Comparison of ENCODE assay signal across 21 cellular contexts in the genomic region with DNA sequence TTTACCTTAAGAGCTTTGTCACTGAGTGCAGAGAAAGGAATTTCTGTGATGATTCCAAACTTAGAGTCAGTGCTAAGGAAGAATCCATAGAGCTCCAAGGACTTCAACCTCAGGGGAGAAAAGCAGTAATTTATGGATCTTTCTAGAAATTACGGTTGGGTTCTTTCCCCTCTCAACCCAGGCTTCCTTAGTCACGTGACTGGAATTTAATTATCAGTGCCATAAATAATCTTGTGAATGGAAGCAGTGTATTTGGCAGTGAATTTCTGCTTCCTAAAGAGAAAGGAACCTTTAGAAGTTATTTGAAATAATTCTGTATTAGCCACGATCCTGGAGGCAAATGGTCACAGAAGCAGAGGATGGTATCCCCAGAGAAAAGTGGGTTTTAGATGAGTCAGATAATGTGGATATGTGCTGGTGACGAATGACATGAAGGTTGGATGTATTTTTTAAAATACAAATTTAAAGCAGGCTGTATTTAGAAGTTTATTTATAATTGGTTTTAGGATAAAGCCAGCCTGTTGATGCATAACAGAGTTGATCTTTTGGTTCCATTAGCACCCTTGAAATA.
DNase-seq lines count a peak whose midpoint lies in the region; ATAC-seq lines count a peak whose summit lies in the region.
"Had no signal": no experiment of that assay in that cellular context is flagged by ENCODE, and none has a peak within 500 bp of the region (broad histone marks: within the 10 kb centered on the region; RNA-seq: fewer than 3 reads in every experiment).

No MANE protein-coding gene starts in this region.

- no peak overlapping the region for H3K27ac ChIP-seq in BLaER1 treated with 17β-estradiol and CSF1 and Interleukin-3, amounts not matched to agents 10 nM and 100 nM
- peak overlapping the region; percentile 27 for H3K27ac ChIP-seq in layer of hippocampus (ENCODE audit: low read depth, low read length)
- peak overlapping the region; percentile 26 for H3K27ac ChIP-seq in subcutaneous abdominal adipose tissue (ENCODE audit: low read depth, low read length)
- H3K27ac ChIP-seq: lower lobe of right lung had no signal

- H3K4me1 ChIP-seq in BLaER1 treated with 17β-estradiol and CSF1 and Interleukin-3, amounts not matched to agents 10 nM and 100 nM = peaks cover 0 to 26% (median 13%) of the 10 kb centered on the region in 10 experiments; a peak in 13 of 20 replicates
- peaks cover 38% of the 10 kb centered on the region for H3K4me1 ChIP-seq in adipocyte (ENCODE audit: control insufficient read depth, insufficient read depth, low read length)
- H3K4me1 ChIP-seq in subcutaneous abdominal adipose tissue (ENCODE audit: control insufficient read depth in 5 of 5, insufficient read depth in 5 of 5, low read length in 5 of 5) = peaks cover 0 to 39% (median 36%) of the 10 kb centered on the region in 5 donors

- 0 out of 22 replicates have a peak, but pooled peaks cover 0 to 5% (median 0%) of the 10 kb centered on the region in 11 experiments for H4K20me1 ChIP-seq in BLaER1 treated with 17β-estradiol and CSF1 and Interleukin-3, amounts not matched to agents 10 nM and 100 nM

- H3K27me3 ChIP-seq in BLaER1 treated with 17β-estradiol and CSF1 and Interleukin-3, amounts not matched to agents 10 nM and 100 nM = peaks cover 0 to 59% (median 0%) of the 10 kb centered on the region in 11 experiments; a peak in 7 of 22 replicates
- H3K27me3 ChIP-seq in adipocyte (replicated peaks; ENCODE audit: control insufficient read depth, insufficient read depth, low read length) (no peaks in the 10 kb centered on the region), layer of hippocampus (ENCODE audit: control insufficient read depth, insufficient read depth, low read length) (no peaks in the 10 kb centered on the region), subcutaneous abdominal adipose tissue (ENCODE audit: control insufficient read depth in 5 of 5, insufficient read depth in 4 of 5, low read length in 5 of 5) (no peaks in the 10 kb centered on the region)

- no peaks in the 10 kb centered on the region for H3K9me3 ChIP-seq in BLaER1 treated with 17β-estradiol and CSF1 and Interleukin-3, amounts not matched to agents 10 nM and 100 nM (replicated peaks in 1 of 11)
- no peaks in the 10 kb centered on the region for H3K9me3 ChIP-seq in adipocyte (ENCODE audit: control insufficient read depth, low read length)
- H3K9me3 ChIP-seq in subcutaneous abdominal adipose tissue (ENCODE audit: control insufficient read depth in 5 of 5, low read length in 5 of 5) = no peaks in the 10 kb centered on the region
- H3K9me3 ChIP-seq: lower lobe of right lung had no signal

- no peaks in the 10 kb centered on the region for H3K36me3 ChIP-seq in BLaER1 treated with 17β-estradiol and CSF1 and Interleukin-3, amounts not matched to agents 10 nM and 100 nM
- H3K36me3 ChIP-seq in adipocyte (ENCODE audit: control insufficient read depth, insufficient read depth, low read length, severe bottlenecking) = no peaks in the 10 kb centered on the region
- H3K36me3 ChIP-seq in subcutaneous abdominal adipose tissue (ENCODE audit: control insufficient read depth in 5 of 5, insufficient read depth in 5 of 5, low read length in 5 of 5) = no peaks in the 10 kb centered on the region
- H3K36me3 ChIP-seq: lower lobe of right lung had no signal

- ATAC-seq in GM18867 (IDR thresholded peaks at IDR 0.05; ENCODE audit: unreplicated experiment) (no peak), HG02840 (IDR thresholded peaks at IDR 0.05; ENCODE audit: low FRiP score, unreplicated experiment) (no peak)
- ATAC-seq: esophagus mucosa, lower lobe of right lung had no signal

- DNase-seq in adipocyte (ENCODE audit: low read depth) (no peak), NCI-H69 (lab: John Stamatoyannopoulos, UW) (no peak)
- no peak for DNase-seq in stimulated activated CD4-positive, alpha-beta T cell treated with anti-CD3 and anti-CD28 coated beads, Interleukin-1b, Interleukin-23, amount 100 ng/mL, for 48 hours
- DNase-seq: activated CD4-positive, alpha-beta T cell treated with anti-CD3 and anti-CD28 coated beads, Interleukin-2, amount 50 U/mL, for 1 hour; activated CD8-positive, alpha-beta memory T cell treated with anti-CD3 and anti-CD28 coated beads, Interleukin-2, amount 50 U/mL, for 48 hours; activated effector memory CD4-positive, alpha-beta T cell treated with anti-CD3 and anti-CD28 coated beads, Interleukin-2, amount 50 U/mL, for 16 hours; EL; immature natural killer cell; Kasumi-1; lower lobe of right lung; NCI-H2171; NCI-H526 treated with DMSO at 0.1 percent for 48 hours; SHP77 treated with DMSO at 0.1 percent for 48 hours; stimulated activated CD4-positive, alpha-beta T cell treated with anti-CD3 and anti-CD28 coated beads, Interleukin-4, amount 100 ng/mL, for 24 hours had no signal

- no peak overlapping the region for H3K4me3 ChIP-seq in BLaER1 treated with 17β-estradiol and CSF1 and Interleukin-3, amounts not matched to agents 10 nM and 100 nM
- peak overlapping the region; percentile 35 for H3K4me3 ChIP-seq in adipocyte (ENCODE audit: low read length)
- no peak overlapping the region for H3K4me3 ChIP-seq in subcutaneous abdominal adipose tissue (ENCODE audit: low read depth in 1 of 5, low read length in 5 of 5)
- H3K4me3 ChIP-seq: lower lobe of right lung, skin epidermis had no signal

- H3K4me2 ChIP-seq in BLaER1 treated with 17β-estradiol and CSF1 and Interleukin-3, amounts not matched to agents 10 nM and 100 nM = peak overlapping the region in 8 of 11 experiments; percentile 4 to 69 (median 49); a peak in 13 of 22 replicates

- H3K9ac ChIP-seq in BLaER1 treated with 17β-estradiol and CSF1 and Interleukin-3, amounts not matched to agents 10 nM and 100 nM = no peak overlapping the region
- peak overlapping the region; percentile 11 for H3K9ac ChIP-seq in adipocyte (ENCODE audit: low read length)
- no peak overlapping the region for H3K9ac ChIP-seq in subcutaneous abdominal adipose tissue (ENCODE audit: low read length in 5 of 5)

Comparison
In these comparisons a context has a peak if more than half of its experiments do, and no peak if none do; other contexts are left out.
1. H3K27ac ChIP-seq: peak in layer of hippocampus (single experiment) and subcutaneous abdominal adipose tissue (single experiment); none in BLaER1 treated with 17β-estradiol and CSF1 and Interleukin-3, amounts not matched to agents 10 nM and 100 nM (0 of 11).